16 cellular contexts compared by ENCODE assay signal in genomic region chr4:8656185-8656517, GRCh38.
"Had no signal": no experiment of that assay in that cellular context is flagged by ENCODE, and none has a peak within 500 bp of the region (broad histone marks: within the 10 kb centered on the region; RNA-seq: fewer than 3 reads in every experiment).

No MANE protein-coding gene starts in this region.

- ATAC-seq: foreskin keratinocyte; left colon; left ventricle myocardium superior; mucosa of descending colon; naive thymus-derived CD8-positive, alpha-beta T cell; stimulated activated memory B cell treated with anti-CD40 and anti-IgM and Interleukin-4, amounts not matched to agents 10 μg/mL and 1 μg/mL and 100 μg/mL, for 72 hours had no signal

- H3K27ac ChIP-seq: foreskin keratinocyte, ovary, tibial artery had no signal

- H3K4me3 ChIP-seq: mucosa of descending colon, ovary, tibial artery had no signal

- DNase-seq: dermis blood vessel endothelial cell; effector CD4-positive, alpha-beta T cell; erythroblast; foreskin keratinocyte; immature natural killer cell; left ventricle myocardium superior; mesendoderm; mucosa of descending colon; naive thymus-derived CD8-positive, alpha-beta T cell; ovary; right cardiac atrium; stimulated activated CD4-positive, alpha-beta T cell treated with anti-CD3 and anti-CD28 coated beads, Interleukin-1b, Interleukin-23, amount 100 ng/mL, for 48 hours; stimulated activated CD4-positive, alpha-beta T cell treated with anti-CD3 and anti-CD28 coated beads, Interleukin-4, amount 100 ng/mL, for 24 hours; tibial artery had no signal
